Comparison of ENCODE assay signal across 8 cellular contexts in genomic region chr7:39733881-39734571, GRCh38.
DNase-seq lines count a peak whose midpoint lies in the region; ATAC-seq, FAIRE-seq and TF ChIP-seq lines count a peak whose summit lies in the region.

No MANE protein-coding gene starts in this region.

- intact Hi-C loops in HepG2 (cut with micrococcal nuclease; ENCODE audit: unreplicated experiment), result no loop called here

- H3K27ac ChIP-seq in HepG2 (ENCODE audit: extremely low read length, insufficient read depth, low read length) (no peak overlapping the region), tibial nerve (peak overlapping the region; percentile 66 to 89 (median 81))

- no peaks in the 10 kb centered on the region; a peak in 2 of 5 replicates for H3K27me3 ChIP-seq in HepG2 (ENCODE audit: control insufficient read depth in 1 of 2, insufficient read depth in 2 of 2, low read length in 2 of 2)
- no peaks in the 10 kb centered on the region for H3K27me3 ChIP-seq in tibial nerve

- 22% methylated on average over 8 of the region's 8 CpGs for WGBS in HepG2 (ENCODE audit: low lambda C conversion rate)
- WGBS in tibial nerve, 2 donors, result 25 to 29% methylated on average over 8 of the region's 8 CpGs

- H3K4me1 ChIP-seq in HepG2 (ENCODE audit: insufficient read depth, low read length) (peaks cover 13% of the 10 kb centered on the region), tibial nerve (peaks cover 0 to 32% (median 4%) of the 10 kb centered on the region in 4 donors)

- in situ Hi-C loops in HepG2 (cut with HindIII; ENCODE audit: extremely low pct_ligation_motif_present, low pct_unique_long_range_greater_than_20kb), result no loop called here

- no peaks in the 10 kb centered on the region for H4K20me1 ChIP-seq in HepG2 (ENCODE audit: insufficient read depth, low read length)

- H3K79me2 ChIP-seq in HepG2 (ENCODE audit: insufficient read depth, low read length), result no peaks in the 10 kb centered on the region

- TF ChIP-seq POLR2A in HepG2 (IDR thresholded peaks at IDR 0.05; ENCODE audit: insufficient read depth in 1 of 2, low read depth in 2 of 2, low read length in 2 of 2), result no peak
- TF ChIP-seq POLR2A in tibial nerve (IDR thresholded peaks at IDR 0.05), result no peak

- TF ChIP-seq RAD21 in HepG2 (CRISPR knock-in tag; IDR thresholded peaks at IDR 0.05), result no peak

- no peak for FAIRE-seq in HepG2 (lab: Jason Lieb, UNC)

- H3K36me3 ChIP-seq in HepG2 (replicated peaks in 1 of 2; ENCODE audit: control insufficient read depth in 1 of 2, insufficient read depth in 2 of 2, low read length in 2 of 2), result no peaks in the 10 kb centered on the region
- no peaks in the 10 kb centered on the region for H3K36me3 ChIP-seq in tibial nerve

- TSS peak; percentile 75 for BruUV-seq in HepG2 (replicated peaks; lab: Mats Ljungman, UMichigan)

- no peak overlapping the region for H2AFZ ChIP-seq in HepG2 (ENCODE audit: low read length)

- H3K4me3 ChIP-seq in HepG2 (replicated peaks in 1 of 3; ENCODE audit: insufficient read depth in 1 of 3, low read depth in 2 of 3, low read length in 3 of 3) (peak overlapping the region; percentile 48 to 70 (median 50)), tibial nerve (peak overlapping the region; percentile 45 to 62 (median 55))

- H3K9me3 ChIP-seq in HepG2 (ENCODE audit: low read length), result no peaks in the 10 kb centered on the region
- no peaks in the 10 kb centered on the region for H3K9me3 ChIP-seq in tibial nerve

- H3K9ac ChIP-seq in HepG2 (ENCODE audit: insufficient read depth, low read depth, low read length), result peak overlapping the region; percentile 44; the same call in 1 of the 2 replicates

- TF ChIP-seq CTCF in HepG2 (CRISPR knock-in tag; IDR thresholded peaks at IDR 0.05) (no peak), tibial nerve (IDR thresholded peaks at IDR 0.05) (no peak)

- POLR2A ChIA-PET in HepG2 (lab: Yijun Ruan, JAX), result interaction anchor here (0.5 to 1.4 kb wide), 3 partner anchors 16 to 114 kb away, joined by 3 to 4 read pairs (median 4); no protein-coding TSS in a partner anchor

- DNase-seq in stimulated activated CD4-positive, alpha-beta T cell treated with anti-CD3 and anti-CD28 coated beads, Interleukin-4, amount 100 ng/mL, for 4 hours, result peak; percentile 4 to 14
- no peak for DNase-seq in stimulated activated CD4-positive, alpha-beta T cell treated with anti-CD3 and anti-CD28 coated beads, Interleukin-2, amount 100 ng/mL, for 48 hours
- DNase-seq in NCI-H748 treated with DMSO at 0.1 percent for 48 hours (lab: John Stamatoyannopoulos, UW) (peak; percentile 43), brain pericyte (ENCODE audit: low read depth, low spot score) (peak; percentile 12), HepG2 (ENCODE audit: low spot score) (peak; percentile 36), tibial nerve (ENCODE audit: low spot score in 2 of 2) (no peak)

- ATAC-seq in HepG2 (peak; percentile 27), HG02642 (IDR thresholded peaks at IDR 0.05; ENCODE audit: poor library complexity, unreplicated experiment) (no peak), GM21825 (IDR thresholded peaks at IDR 0.05; ENCODE audit: unreplicated experiment) (no peak)

- peak overlapping the region; percentile 79 for H3K4me2 ChIP-seq in HepG2 (ENCODE audit: low read depth, low read length)

- TF ChIP-seq EP300 in HepG2 (IDR thresholded peaks at IDR 0.05; ENCODE audit: low read depth in 2 of 2, low read length in 2 of 2) (no peak), HepG2 (CRISPR knock-in tag; IDR thresholded peaks at IDR 0.05; ENCODE audit: borderline replicate concordance) (no peak), tibial nerve (IDR thresholded peaks at IDR 0.05) (no peak)

- CTCF ChIA-PET in HepG2 (lab: Yijun Ruan, JAX; ENCODE audit: low intra/inter-chr PET ratio, low total read pairs), result no interaction called here

TF ChIP-seq in HepG2, 621 proteins besides CTCF, POLR2A, EP300 and RAD21:
- peak; percentile 11; the same call in 1 of the 2 replicates for TF ChIP-seq SAP130 (CRISPR knock-in tag; IDR thresholded peaks at IDR 0.05; ENCODE audit: low read depth)
- peak; percentile 64 to 67 for TF ChIP-seq MAFK (conservative IDR thresholded peaks at IDR 0.05 in 1 of 2, IDR thresholded peaks at IDR 0.05 in 1 of 2; ENCODE audit: low read length in 2 of 2)
- 0 out of 2 replicates have a peak, but pooled peaks have one; percentile 22 for TF ChIP-seq SOX5 (CRISPR knock-in tag; IDR thresholded peaks at IDR 0.05; ENCODE audit: borderline replicate concordance)
- no peak for TF ChIP-seq ZBTB33 (CRISPR knock-in tag; IDR thresholded peaks at IDR 0.05)
- no peak for TF ChIP-seq CERS6 (CRISPR knock-in tag; IDR thresholded peaks at IDR 0.05)
- peak; percentile 48 for TF ChIP-seq TEAD3 (CRISPR knock-in tag; optimal IDR thresholded peaks at IDR 0.05; ENCODE audit: borderline replicate concordance)
- TF ChIP-seq BCL6 (CRISPR knock-in tag; IDR thresholded peaks at IDR 0.05), result peak; percentile 23; the same call in 1 of the 2 replicates
- TF ChIP-seq ESRRA (CRISPR knock-in tag; IDR thresholded peaks at IDR 0.05; ENCODE audit: low read depth), result no peak
- peak; percentile 61 for TF ChIP-seq MAFF (IDR thresholded peaks at IDR 0.05; ENCODE audit: low read depth, low read length)
TF ChIP-seq in HepG2: peak in this region for 6.

Comparison
In these comparisons a context has a peak if more than half of its experiments do, and no peak if none do; other contexts are left out.
1. DNase-seq: peak in stimulated activated CD4-positive, alpha-beta T cell treated with anti-CD3 and anti-CD28 coated beads, Interleukin-4, amount 100 ng/mL, for 4 hours (2 of 2), NCI-H748 treated with DMSO at 0.1 percent for 48 hours (single experiment), brain pericyte (single experiment) and HepG2 (single experiment); none in stimulated activated CD4-positive, alpha-beta T cell treated with anti-CD3 and anti-CD28 coated beads, Interleukin-2, amount 100 ng/mL, for 48 hours (0 of 2) and tibial nerve (0 of 2).